Comparison of ENCODE assay signal across 7 cellular contexts in genomic region chr11:33802414-33802950, GRCh38. TPM values are rescaled to one million over a fixed set of nuclear protein-coding genes. Genes with fewer than 3 reads are reported as not detected.
DNase-seq lines count a peak whose midpoint lies in the region; ATAC-seq, FAIRE-seq and TF ChIP-seq lines count a peak whose summit lies in the region.

No MANE protein-coding gene starts in this region.

- H3K4me3 ChIP-seq in SU-DHL-6 (ENCODE audit: insufficient read depth, low read length, poor library complexity, severe bottlenecking) = no peak overlapping the region
- peak overlapping the region in 2 of 4 donors; percentile 7 to 24 for H3K4me3 ChIP-seq in transverse colon

- no peak overlapping the region for H3K9ac ChIP-seq in SU-DHL-6 (ENCODE audit: low read length)

- peaks cover 0 to 11% (median 6%) of the 10 kb centered on the region in 4 donors for H3K4me1 ChIP-seq in transverse colon

- H3K9me2 ChIP-seq in SU-DHL-6 (replicated peaks; ENCODE audit: insufficient read depth, low read length) = no peaks in the 10 kb centered on the region

- intact Hi-C loops in transverse colon (cut with DNase I; ENCODE audit: low total_unique reads) = no loop called here

- H3F3A ChIP-seq in SU-DHL-6 (ENCODE audit: insufficient read depth) = no peaks in the 10 kb centered on the region

- no peaks in the 10 kb centered on the region for H3K27me3 ChIP-seq in SU-DHL-6 (ENCODE audit: low read length)
- peaks cover 75% of the 10 kb centered on the region for H3K27me3 ChIP-seq in transverse colon

- no peaks in the 10 kb centered on the region for H4K20me1 ChIP-seq in SU-DHL-6 (ENCODE audit: low read depth, low read length)

- no peak for TF ChIP-seq CTCF in SU-DHL-6 (IDR thresholded peaks at IDR 0.05; ENCODE audit: insufficient read depth, low read length, poor library complexity, severe bottlenecking)
- TF ChIP-seq CTCF in transverse colon (IDR thresholded peaks at IDR 0.05) = no peak

- H3K79me2 ChIP-seq in SU-DHL-6 (ENCODE audit: insufficient read depth, low read length) = no peaks in the 10 kb centered on the region

- peak overlapping the region; percentile 32 for H3K4me2 ChIP-seq in SU-DHL-6 (ENCODE audit: low read depth, low read length, poor library complexity, severe bottlenecking)

- FAIRE-seq in GM12891 (lab: Jason Lieb, UNC) = peak; percentile 13

- DNase-seq in GM12891 (ENCODE audit: insufficient read length, low spot score) (no peak), NCI-H1092 (lab: John Stamatoyannopoulos, UW) (peak; percentile 73), mucosa of gallbladder (ENCODE audit: low spot score) (peak; percentile 27), transverse colon (peak; percentile 49)

- in situ Hi-C loops in transverse colon (cut with MboI; ENCODE audit: low pct_ligation_motif_present in 1 of 4, low pct_unique_long_range_greater_than_20kb in 1 of 4, low sequenced_read_pairs in 3 of 4) = loop anchor here in 1 of 4 donors (25.0 kb wide), 1 partner anchor 685 kb away; no protein-coding TSS in a partner anchor

- TF ChIP-seq EP300 in transverse colon (IDR thresholded peaks at IDR 0.05; ENCODE audit: low read depth) = no peak

- no peaks in the 10 kb centered on the region for H3K36me3 ChIP-seq in SU-DHL-6 (ENCODE audit: low read length)
- no peaks in the 10 kb centered on the region for H3K36me3 ChIP-seq in transverse colon

- no peak for TF ChIP-seq POLR2A in GM12891 (IDR thresholded peaks at IDR 0.05; ENCODE audit: low read depth, low read length)
- TF ChIP-seq POLR2A in transverse colon (IDR thresholded peaks at IDR 0.05) = no peak

- H2AFZ ChIP-seq in SU-DHL-6 (ENCODE audit: low read depth, low read length, severe bottlenecking) = peak overlapping the region; percentile 43

- H3K9me3 ChIP-seq in SU-DHL-6 (ENCODE audit: insufficient read depth, low read length) (no peaks in the 10 kb centered on the region), transverse colon (no peaks in the 10 kb centered on the region)

- H3K27ac ChIP-seq in SU-DHL-6 (ENCODE audit: low read depth, low read length) = no peak overlapping the region
- H3K27ac ChIP-seq in transverse colon = no peak overlapping the region

- WGBS in transverse colon (ENCODE audit: low coverage in 1 of 2), 2 donors = 0 to 1% methylated on average over 2 to 12 of the region's 12 CpGs

- peak; percentile 77 for ATAC-seq in esophagus mucosa
- ATAC-seq in GM18868 (IDR thresholded peaks at IDR 0.05; ENCODE audit: unreplicated experiment) = no peak

TF ChIP-seq in GM12891, 5 proteins besides CTCF, POLR2A, EP300 and RAD21:
- TF ChIP-seq POU2F2 (IDR thresholded peaks at IDR 0.05; ENCODE audit: low read depth, low read length) (no peak), PAX5 (IDR thresholded peaks at IDR 0.05; ENCODE audit: insufficient read depth, low read length, severe bottlenecking) (no peak), POLR2AphosphoS5 (IDR thresholded peaks at IDR 0.05; ENCODE audit: low read depth, low read length) (no peak), SPI1 (IDR thresholded peaks at IDR 0.05; ENCODE audit: low read depth, low read length) (no peak), TAF1 (IDR thresholded peaks at IDR 0.05; ENCODE audit: low read depth, low read length) (no peak)

RNA-seq across cellular contexts. Expression of gene FBXO3, which starts 28.2 kb away (rescaled TPM):
- 7.8 TPM for polyA plus RNA-seq in GM12891 (2012; ENCODE audit: low read depth, missing spikeins)
- total RNA-seq in esophagus mucosa (23.8 TPM), mucosa of gallbladder (42.1 TPM), transverse colon (10 to 100 TPM in 3 of 4 donors, 1 to 10 TPM in 1; 9.0 to 48.5 (median 30.7) TPM)
